ENCODE assay signal across 11 cellular contexts in genomic region chr1:160789702-160790611, GRCh38. TPM values are rescaled to one million over a fixed set of nuclear protein-coding genes. Genes with fewer than 3 reads are reported as not detected.
DNase-seq lines count a peak whose midpoint lies in the region; ATAC-seq, FAIRE-seq and TF ChIP-seq lines count a peak whose summit lies in the region.
"Had no signal": no experiment of that assay in that cellular context is flagged by ENCODE, and none has a peak within 500 bp of the region (broad histone marks: within the 10 kb centered on the region; RNA-seq: fewer than 3 reads in every experiment).

No MANE protein-coding gene starts in this region.

- H3K4me3 ChIP-seq in K562 (no peak overlapping the region), colonic mucosa (no peak overlapping the region)
- H3K4me3 ChIP-seq: left ventricle myocardium inferior had no signal

- BruUV-seq in K562 (replicated peaks; lab: Mats Ljungman, UMichigan): no TSS peak

- intact Hi-C loops in K562 (cut with micrococcal nuclease): no loop called here
- intact Hi-C loops in colonic mucosa (cut with DNase I): no loop called here

- H3K9me1 ChIP-seq in K562 (ENCODE audit: control insufficient read depth, insufficient read depth, low read length): no peaks in the 10 kb centered on the region

- H3K9ac ChIP-seq in K562 (ENCODE audit: insufficient read depth in 1 of 2, low read depth in 2 of 2, low read length in 2 of 2): no peak overlapping the region
- no peak overlapping the region for H3K9ac ChIP-seq in colonic mucosa (ENCODE audit: low read depth in 2 of 2, low read length in 2 of 2)

- TF ChIP-seq CTCF in GM20000 (IDR thresholded peaks at IDR 0.05; ENCODE audit: extremely low read depth, missing control alignments): no peak
- TF ChIP-seq CTCF in K562 (IDR thresholded peaks at IDR 0.05 in 2 of 3, conservative IDR thresholded peaks at IDR 0.05 in 1 of 3; ENCODE audit: insufficient read depth in 2 of 3, low read depth in 1 of 3, low read length in 3 of 3): no peak
- no peak for TF ChIP-seq CTCF in colonic mucosa (IDR thresholded peaks at IDR 0.05)

- ATAC-seq in HG03196 (IDR thresholded peaks at IDR 0.05; ENCODE audit: unreplicated experiment): peak; percentile 80
- ATAC-seq in K562: no peak

- H3K27ac ChIP-seq in K562 (ENCODE audit: extremely low read depth, low read depth, low read length): no peak overlapping the region
- H3K27ac ChIP-seq in colonic mucosa: no peak overlapping the region
- H3K27ac ChIP-seq: left ventricle myocardium inferior had no signal

- 11% methylated on average over 13 of the region's 13 CpGs for WGBS in K562 (ENCODE audit: insufficient coverage, low coverage, missing lambda C conversion rate)

- TF ChIP-seq POLR2A in GM12892 (IDR thresholded peaks at IDR 0.05; ENCODE audit: low read depth, low read length) (no peak), K562 (conservative IDR thresholded peaks at IDR 0.05) (no peak)

- in situ Hi-C loops in K562 (cut with MboI): no loop called here

- no peaks in the 10 kb centered on the region; a peak in 1 of 5 replicates for H3K4me1 ChIP-seq in K562 (replicated peaks in 1 of 2; ENCODE audit: control insufficient read depth in 2 of 2, insufficient read depth in 2 of 2, low read length in 2 of 2)
- H3K4me1 ChIP-seq in colonic mucosa: no peaks in the 10 kb centered on the region
- H3K4me1 ChIP-seq: left ventricle myocardium inferior had no signal

- peaks cover 0 to 15% of the 10 kb centered on the region in 2 experiments; a peak in 2 of 5 replicates for H3K27me3 ChIP-seq in K562 (ENCODE audit: control insufficient read depth in 2 of 2, insufficient read depth in 2 of 2, low read length in 2 of 2)
- no peaks in the 10 kb centered on the region for H3K27me3 ChIP-seq in colonic mucosa

- H2AFZ ChIP-seq in K562 (ENCODE audit: low read depth, low read length): no peak overlapping the region

- no peaks in the 10 kb centered on the region for H3K79me2 ChIP-seq in K562 (ENCODE audit: control insufficient read depth, insufficient read depth, low read length)

- H3K36me3 ChIP-seq in K562 (ENCODE audit: control insufficient read depth, insufficient read depth, low read length) (no peaks in the 10 kb centered on the region), colonic mucosa (no peaks in the 10 kb centered on the region)
- H3K36me3 ChIP-seq: left ventricle myocardium inferior had no signal

- POLR2A ChIA-PET in K562 (lab: Yijun Ruan, JAX): no interaction called here

- H3K9me3 ChIP-seq in K562 (replicated peaks; ENCODE audit: control insufficient read depth, insufficient read depth, low read depth, low read length) (no peaks in the 10 kb centered on the region), colonic mucosa (no peaks in the 10 kb centered on the region)
- H3K9me3 ChIP-seq: left ventricle myocardium inferior had no signal

- no peak for TF ChIP-seq RAD21 in K562 (CRISPR knock-in tag; conservative IDR thresholded peaks at IDR 0.05 in 1 of 2, IDR thresholded peaks at IDR 0.05 in 1 of 2)

- FAIRE-seq in GM12892 (lab: Jason Lieb, UNC) (peak; percentile 95), K562 (lab: Jason Lieb, UNC) (no peak)

- no peak overlapping the region for H3K4me2 ChIP-seq in K562 (ENCODE audit: insufficient read depth, low read length)

- TF ChIP-seq EP300 in K562 (IDR thresholded peaks at IDR 0.05; ENCODE audit: low read length): no peak

- CTCF ChIA-PET in K562 (lab: Yijun Ruan, JAX; ENCODE audit: low intra/inter-chr PET ratio): no interaction called here

- DNase-seq in GM12892 (ENCODE audit: insufficient read length) (peak; percentile 42), GM20000 (ENCODE audit: low spot score) (peak; percentile 67), K562 (ENCODE audit: extremely low read depth in 1 of 4, low spot score in 3 of 4) (no peak), colonic mucosa (no peak), NCI-H1105 (lab: John Stamatoyannopoulos, UW) (no peak)
- no peak for DNase-seq in stimulated activated CD4-positive, alpha-beta T cell treated with anti-CD3 and anti-CD28 coated beads, Interleukin-15, amount 100 ng/mL, for 24 hours
- no peak for DNase-seq in stimulated activated naive CD4-positive, alpha-beta T cell (lab: John Stamatoyannopoulos, UW)
- DNase-seq: DND-41, left ventricle myocardium inferior had no signal

- H4K20me1 ChIP-seq in K562 (replicated peaks; ENCODE audit: control insufficient read depth, insufficient read depth, low read length): no peaks in the 10 kb centered on the region

TF ChIP-seq in K562, 482 proteins besides CTCF, POLR2A, EP300 and RAD21:
- peak; percentile 71; the same call in 1 of the 2 replicates for TF ChIP-seq SPI1 (IDR thresholded peaks at IDR 0.05; ENCODE audit: borderline replicate concordance, low read depth, low read length)
- no peak for TF ChIP-seq ATF1 (CRISPR knock-in tag; IDR thresholded peaks at IDR 0.05)
- TF ChIP-seq ATF1 (tag; IDR thresholded peaks at IDR 0.05): peak; percentile 27; the same call in 1 of the 2 replicates
- TF ChIP-seq ARID1B (IDR thresholded peaks at IDR 0.05): no peak
- no peak for TF ChIP-seq TSC22D4 (tag; IDR thresholded peaks at IDR 0.05)

RNA-seq across cellular contexts. Expression of gene LY9, which starts 6.0 kb away (rescaled TPM):
- 7.6 TPM for polyA plus RNA-seq in GM12892 (2012; ENCODE audit: missing spikeins)
- not detected in 2 replicates for total RNA-seq in K562 (2011; cell fraction: chromatin; rRNA removed; ENCODE audit: low replicate concordance)
- total RNA-seq in K562 (2011; cell fraction: nucleolus; rRNA removed): not detected in 2 replicates
- not detected in 2 replicates for total RNA-seq in K562 (2011; cell fraction: nucleoplasm; rRNA removed)
- total RNA-seq in K562 (2014; rRNA removed) (not detected in 2 replicates), K562 (2014; rRNA removed; fragmentation: Illumina TruSeq; extraction: Trizol) (not detected in 2 replicates), K562 (2015; rRNA removed; fragmentation: Illumina TruSeq; extraction: Trizol) (not detected in 2 replicates), K562 (2021) (not detected in 2 replicates), colonic mucosa (1 to 10 TPM; 1.2 to 2.7 TPM)
- polyA plus RNA-seq in K562 (2011; rRNA removed) (not detected in 2 replicates), K562 (2014; fragmentation: Illumina TruSeq; extraction: Trizol) (not detected in 2 replicates), K562 (2014; fragmentation: Nextera tagmentation; extraction: Ambion mirVana) (not detected), K562 (2014; rRNA removed) (not detected in 2 replicates)
- not detected in 2 replicates for polyA plus RNA-seq in K562 (2011; cell fraction: cytosol; rRNA removed)
- polyA plus RNA-seq in K562 (2011; cell fraction: nucleus; rRNA removed): not detected in 2 replicates
- polyA plus RNA-seq in K562 (2012): not detected in 2 replicates
- not detected in 2 replicates for polyA minus RNA-seq in K562 (2011; rRNA and poly(A)+ RNA removed)
- polyA minus RNA-seq in K562 (2011; cell fraction: cytosol; rRNA and poly(A)+ RNA removed): not detected in 2 replicates
- polyA minus RNA-seq in K562 (2011; cell fraction: nucleus; rRNA and poly(A)+ RNA removed): not detected in 2 replicates
- total RNA-seq: left ventricle myocardium inferior, MCF 10A had no signal

RNA-seq across cellular contexts. Expression of gene SLAMF7, which starts 50.9 kb away (rescaled TPM):
- polyA plus RNA-seq in GM12892 (2012; ENCODE audit: missing spikeins): 149 TPM
- total RNA-seq in K562 (2011; cell fraction: chromatin; rRNA removed; ENCODE audit: low replicate concordance): not detected in 2 replicates
- total RNA-seq in K562 (2011; cell fraction: nucleolus; rRNA removed): not detected in 2 replicates
- total RNA-seq in K562 (2011; cell fraction: nucleoplasm; rRNA removed): not detected in 2 replicates
- total RNA-seq in K562 (2014; rRNA removed) (0.12 TPM in 1 of 2 replicates, not detected in the other), K562 (2014; rRNA removed; fragmentation: Illumina TruSeq; extraction: Trizol) (0.11 and 0.19 TPM in 2 replicates), K562 (2015; rRNA removed; fragmentation: Illumina TruSeq; extraction: Trizol) (0.18 and 0.23 TPM in 2 replicates), K562 (2021) (0.35 and 0.49 TPM in 2 replicates), colonic mucosa (1 to 10 TPM; 4.9 to 7.0 TPM)
- polyA plus RNA-seq in K562 (2011; rRNA removed) (not detected in 2 replicates), K562 (2014; fragmentation: Illumina TruSeq; extraction: Trizol) (0.22 and 0.36 TPM in 2 replicates), K562 (2014; fragmentation: Nextera tagmentation; extraction: Ambion mirVana) (under 1 TPM; 0.17 to 0.39 TPM), K562 (2014; rRNA removed) (0.19 and 1.2 TPM in 2 replicates)
- polyA plus RNA-seq in K562 (2011; cell fraction: cytosol; rRNA removed): 0.03 TPM in 1 of 2 replicates, not detected in the other
- polyA plus RNA-seq in K562 (2011; cell fraction: nucleus; rRNA removed): not detected in 2 replicates
- polyA plus RNA-seq in K562 (2012): 0.68 and 2.0 TPM in 2 replicates
- not detected in 2 replicates for polyA minus RNA-seq in K562 (2011; rRNA and poly(A)+ RNA removed)
- polyA minus RNA-seq in K562 (2011; cell fraction: cytosol; rRNA and poly(A)+ RNA removed): not detected in 2 replicates
- polyA minus RNA-seq in K562 (2011; cell fraction: nucleus; rRNA and poly(A)+ RNA removed): not detected in 2 replicates

Comparison
In these comparisons a context has a peak if more than half of its experiments do, and no peak if none do; other contexts are left out.
1. DNase-seq: peak in GM12892 (single experiment) and GM20000 (single experiment); none in K562 (0 of 4), colonic mucosa (single experiment), stimulated activated CD4-positive, alpha-beta T cell treated with anti-CD3 and anti-CD28 coated beads, Interleukin-15, amount 100 ng/mL, for 24 hours (single experiment), NCI-H1105 (single experiment) and stimulated activated naive CD4-positive, alpha-beta T cell (0 of 6).